In the genomic region with DNA sequence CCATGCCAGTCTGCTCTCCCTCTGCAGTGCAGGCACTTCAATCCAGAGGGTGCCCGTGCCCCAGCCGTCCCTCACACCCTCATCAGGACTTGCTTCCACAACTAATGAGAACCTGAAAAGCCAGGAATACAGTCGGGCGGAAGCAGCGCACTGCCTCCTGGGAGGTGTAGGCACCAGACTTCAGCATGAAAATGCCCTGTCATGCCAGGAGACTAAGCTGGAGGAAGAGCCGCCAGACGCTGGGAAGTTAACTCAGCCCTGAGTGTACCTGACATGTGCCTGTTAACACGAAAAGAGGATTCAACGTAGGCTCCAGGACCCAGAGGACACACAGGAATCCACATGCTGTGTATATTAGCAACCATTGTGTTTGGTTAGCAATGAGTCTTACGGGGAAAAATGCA, we compare ENCODE assay signal across 9 cellular contexts. TPM values are rescaled to one million over a fixed set of nuclear protein-coding genes. Genes with fewer than 3 reads are reported as not detected.
DNase-seq lines count a peak whose midpoint lies in the region; ATAC-seq lines count a peak whose summit lies in the region.
"Had no signal": no experiment of that assay in that cellular context is flagged by ENCODE, and none has a peak within 500 bp of the region (broad histone marks: within the 10 kb centered on the region; RNA-seq: fewer than 3 reads in every experiment).

No MANE protein-coding gene starts in this region.

- ATAC-seq in activated naive CD8-positive, alpha-beta T cell treated with anti-CD3 and anti-CD28 coated beads, Interleukin-2, amount 50 U/mL, for 24 hours = no peak
- peak; percentile 56 for ATAC-seq in aorta (ENCODE audit: low FRiP score)

- H3K4me3 ChIP-seq in aorta (ENCODE audit: low read length in 2 of 2) = no peak overlapping the region

- no peak for DNase-seq in activated naive CD8-positive, alpha-beta T cell treated with anti-CD3 and anti-CD28 coated beads, Interleukin-2, amount 50 U/mL, for 24 hours
- DNase-seq in activated naive CD8-positive, alpha-beta T cell treated with anti-CD3 and anti-CD28 coated beads for 36 hours = no peak
- DNase-seq in epithelial cell of prostate (ENCODE audit: low read depth, low spot score) (peak; percentile 66), midbrain (lab: John Stamatoyannopoulos, UW) (peak; percentile 1), aorta (peak in 1 of 2 donors; percentile 75), ecto neural progenitor cell (ENCODE audit: low spot score) (no peak)
- no peak for DNase-seq in activated T-cell treated with anti-CD3 and anti-CD28 coated beads, Interleukin-2, amount 50 U/mL, for 1 hour
- no peak for DNase-seq in activated CD4-positive, alpha-beta memory T cell treated with anti-CD3 and anti-CD28 coated beads, Interleukin-2, amount 10 ng/mL, durations not matched to agents 7 days and 5 days

- no peaks in the 10 kb centered on the region for H3K27me3 ChIP-seq in aorta (ENCODE audit: control insufficient read depth in 1 of 2, insufficient read depth in 2 of 2, low read length in 1 of 2)

- peaks cover 15% of the 10 kb centered on the region for H3K4me1 Mint-ChIP-seq in activated naive CD8-positive, alpha-beta T cell treated with anti-CD3 and anti-CD28 coated beads, Interleukin-2, amount 50 U/mL, for 24 hours
- H3K4me1 Mint-ChIP-seq in activated naive CD8-positive, alpha-beta T cell treated with anti-CD3 and anti-CD28 coated beads for 36 hours = peaks cover 9% of the 10 kb centered on the region
- peaks cover 2% of the 10 kb centered on the region for H3K4me1 Mint-ChIP-seq in activated CD4-positive, alpha-beta memory T cell treated with anti-CD3 and anti-CD28 coated beads, Interleukin-2, amount 10 ng/mL, durations not matched to agents 7 days and 5 days

- H3K27ac Mint-ChIP-seq in activated naive CD8-positive, alpha-beta T cell treated with anti-CD3 and anti-CD28 coated beads, Interleukin-2, amount 50 U/mL, for 24 hours = no peak overlapping the region
- no peak overlapping the region for H3K27ac Mint-ChIP-seq in activated naive CD8-positive, alpha-beta T cell treated with anti-CD3 and anti-CD28 coated beads for 36 hours
- H3K27ac Mint-ChIP-seq in activated CD4-positive, alpha-beta memory T cell treated with anti-CD3 and anti-CD28 coated beads, Interleukin-2, amount 10 ng/mL, durations not matched to agents 7 days and 5 days = no peak overlapping the region

- H3K9me3 Mint-ChIP-seq in activated naive CD8-positive, alpha-beta T cell treated with anti-CD3 and anti-CD28 coated beads, Interleukin-2, amount 50 U/mL, for 24 hours = peaks cover 3% of the 10 kb centered on the region
- peaks cover 8% of the 10 kb centered on the region for H3K9me3 Mint-ChIP-seq in activated naive CD8-positive, alpha-beta T cell treated with anti-CD3 and anti-CD28 coated beads for 36 hours
- no peaks in the 10 kb centered on the region for H3K9me3 Mint-ChIP-seq in activated CD4-positive, alpha-beta memory T cell treated with anti-CD3 and anti-CD28 coated beads, Interleukin-2, amount 10 ng/mL, durations not matched to agents 7 days and 5 days

- POLR2A ChIA-PET in activated CD4-positive, alpha-beta memory T cell treated with anti-CD3 and anti-CD28 coated beads, Interleukin-2, amount 10 ng/mL, durations not matched to agents 7 days and 5 days (lab: Charles Lee) = no interaction called here

- intact Hi-C loops in aorta (cut with DNase I) = no loop called here

- WGBS in aorta, 2 donors = 12 to 15% methylated on average over 10 of the region's 10 CpGs

- CTCF ChIA-PET in activated CD4-positive, alpha-beta memory T cell treated with anti-CD3 and anti-CD28 coated beads, Interleukin-2, amount 10 ng/mL, durations not matched to agents 7 days and 5 days (lab: Charles Lee) = no interaction called here

- H3K4me1 ChIP-seq in aorta (ENCODE audit: control insufficient read depth in 1 of 2, insufficient read depth in 2 of 2, low read length in 2 of 2) = no peaks in the 10 kb centered on the region

- H3K27me3 Mint-ChIP-seq in activated naive CD8-positive, alpha-beta T cell treated with anti-CD3 and anti-CD28 coated beads, Interleukin-2, amount 50 U/mL, for 24 hours = peaks cover 5% of the 10 kb centered on the region
- peaks cover 11% of the 10 kb centered on the region for H3K27me3 Mint-ChIP-seq in activated naive CD8-positive, alpha-beta T cell treated with anti-CD3 and anti-CD28 coated beads for 36 hours
- H3K27me3 Mint-ChIP-seq in activated CD4-positive, alpha-beta memory T cell treated with anti-CD3 and anti-CD28 coated beads, Interleukin-2, amount 10 ng/mL, durations not matched to agents 7 days and 5 days = peaks cover 34% of the 10 kb centered on the region

- H3K36me3 ChIP-seq in aorta (ENCODE audit: control insufficient read depth in 1 of 2, insufficient read depth in 2 of 2, low read length in 1 of 2) = no peaks in the 10 kb centered on the region

- no peaks in the 10 kb centered on the region for H3K36me3 Mint-ChIP-seq in activated naive CD8-positive, alpha-beta T cell treated with anti-CD3 and anti-CD28 coated beads, Interleukin-2, amount 50 U/mL, for 24 hours (ENCODE audit: low read depth)
- H3K36me3 Mint-ChIP-seq in activated naive CD8-positive, alpha-beta T cell treated with anti-CD3 and anti-CD28 coated beads for 36 hours = no peaks in the 10 kb centered on the region
- no peaks in the 10 kb centered on the region for H3K36me3 Mint-ChIP-seq in activated CD4-positive, alpha-beta memory T cell treated with anti-CD3 and anti-CD28 coated beads, Interleukin-2, amount 10 ng/mL, durations not matched to agents 7 days and 5 days (ENCODE audit: low read depth)

- peak overlapping the region; percentile 48 for H3K27ac ChIP-seq in epithelial cell of prostate
- H3K27ac ChIP-seq in aorta (ENCODE audit: low read depth in 1 of 2, low read length in 2 of 2) = no peak overlapping the region
- H3K27ac ChIP-seq: dorsolateral prefrontal cortex had no signal

- H3K9me3 ChIP-seq in aorta (ENCODE audit: control insufficient read depth, low read length) = no peaks in the 10 kb centered on the region

- H3K4me3 Mint-ChIP-seq in activated naive CD8-positive, alpha-beta T cell treated with anti-CD3 and anti-CD28 coated beads, Interleukin-2, amount 50 U/mL, for 24 hours = peak overlapping the region; percentile 16
- no peak overlapping the region for H3K4me3 Mint-ChIP-seq in activated naive CD8-positive, alpha-beta T cell treated with anti-CD3 and anti-CD28 coated beads for 36 hours
- H3K4me3 Mint-ChIP-seq in activated CD4-positive, alpha-beta memory T cell treated with anti-CD3 and anti-CD28 coated beads, Interleukin-2, amount 10 ng/mL, durations not matched to agents 7 days and 5 days = no peak overlapping the region

RNA-seq across cellular contexts. Expression of gene FLI1, which starts 40.0 kb away (rescaled TPM):
- 10 to 100 TPM; 37.5 to 38.9 TPM for total RNA-seq in activated naive CD8-positive, alpha-beta T cell treated with anti-CD3 and anti-CD28 coated beads for 36 hours
- 10 to 100 TPM; 32.5 to 65.0 TPM for total RNA-seq in aorta
- polyA plus RNA-seq in aorta = 1 to 10 TPM; 4.1 to 5.5 TPM
- 100 to 1,000 TPM; 133 to 139 TPM for total RNA-seq in activated CD4-positive, alpha-beta memory T cell treated with anti-CD3 and anti-CD28 coated beads, Interleukin-2, amount 10 ng/mL, durations not matched to agents 7 days and 5 days

Comparison
In these comparisons a context has a peak if more than half of its experiments do, and no peak if none do; other contexts are left out.
1. DNase-seq: peak in epithelial cell of prostate (single experiment) and midbrain (single experiment); none in activated naive CD8-positive, alpha-beta T cell treated with anti-CD3 and anti-CD28 coated beads, Interleukin-2, amount 50 U/mL, for 24 hours (single experiment), activated naive CD8-positive, alpha-beta T cell treated with anti-CD3 and anti-CD28 coated beads for 36 hours (single experiment), ecto neural progenitor cell (single experiment), activated T-cell treated with anti-CD3 and anti-CD28 coated beads, Interleukin-2, amount 50 U/mL, for 1 hour (single experiment) and activated CD4-positive, alpha-beta memory T cell treated with anti-CD3 and anti-CD28 coated beads, Interleukin-2, amount 10 ng/mL, durations not matched to agents 7 days and 5 days (single experiment).